1 cellular context compared by ENCODE assay signal in genomic region chr18:74976331-74976909, GRCh38.
A peak's percentile ranks its signal among the peaks of the same experiment; 100 is the strongest.
TF ChIP-seq lines count a peak whose summit lies in the region.

No MANE protein-coding gene starts in this region.

TF ChIP-seq in HepG2, 621 proteins besides CTCF, POLR2A, EP300 and RAD21 (continued from another document and continues in another):
- TF ChIP-seq ZNF609 (CRISPR knock-in tag; IDR thresholded peaks at IDR 0.05; ENCODE audit: borderline replicate concordance), result peak; percentile 43; the same call in 1 of the 2 replicates
- TF ChIP-seq, protein P1, sequence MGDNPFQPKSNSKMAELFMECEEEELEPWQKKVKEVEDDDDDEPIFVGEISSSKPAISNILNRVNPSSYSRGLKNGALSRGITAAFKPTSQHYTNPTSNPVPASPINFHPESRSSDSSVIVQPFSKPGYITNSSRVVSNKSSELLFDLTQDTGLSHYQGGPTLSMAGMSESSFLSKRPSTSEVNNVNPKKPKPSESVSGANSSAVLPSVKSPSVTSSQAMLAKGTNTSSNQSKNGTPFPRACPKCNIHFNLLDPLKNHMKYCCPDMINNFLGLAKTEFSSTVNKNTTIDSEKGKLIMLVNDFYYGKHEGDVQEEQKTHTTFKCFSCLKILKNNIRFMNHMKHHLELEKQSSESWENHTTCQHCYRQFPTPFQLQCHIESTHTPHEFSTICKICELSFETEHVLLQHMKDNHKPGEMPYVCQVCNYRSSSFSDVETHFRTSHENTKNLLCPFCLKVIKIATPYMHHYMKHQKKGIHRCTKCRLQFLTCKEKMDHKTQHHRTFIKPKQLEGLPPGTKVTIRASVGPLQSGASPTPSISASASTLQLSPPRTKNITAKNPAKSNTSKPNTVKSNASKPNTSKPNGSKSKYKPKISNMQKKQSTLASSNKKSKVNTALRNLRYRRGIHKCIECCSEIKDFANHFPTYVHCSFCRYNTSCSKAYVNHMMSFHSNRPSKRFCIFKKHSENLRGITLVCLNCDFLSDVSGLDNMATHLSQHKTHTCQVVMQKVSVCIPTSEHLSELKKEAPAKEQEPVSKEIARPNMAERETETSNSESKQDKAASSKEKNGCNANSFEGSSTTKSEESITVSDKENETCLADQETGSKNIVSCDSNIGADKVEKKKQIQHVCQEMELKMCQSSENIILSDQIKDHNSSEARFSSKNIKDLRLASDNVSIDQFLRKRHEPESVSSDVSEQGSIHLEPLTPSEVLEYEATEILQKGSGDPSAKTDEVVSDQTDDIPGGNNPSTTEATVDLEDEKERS (CRISPR knock-in tag; IDR thresholded peaks at IDR 0.05), result no peak
- no peak for TF ChIP-seq ZNF264 (CRISPR knock-in tag; IDR thresholded peaks at IDR 0.05)
- no peak for TF ChIP-seq RXRB (CRISPR knock-in tag; IDR thresholded peaks at IDR 0.05; ENCODE audit: borderline replicate concordance)
- TF ChIP-seq NFYB (CRISPR knock-in tag; IDR thresholded peaks at IDR 0.05), result no peak
- TF ChIP-seq NFRKB (IDR thresholded peaks at IDR 0.05), result no peak
- 0 out of 2 replicates have a peak, but pooled peaks have one; percentile 5 for TF ChIP-seq HDAC1 (CRISPR knock-in tag; IDR thresholded peaks at IDR 0.05)
- TF ChIP-seq SP4 (CRISPR knock-in tag; IDR thresholded peaks at IDR 0.05), result no peak
- peak; percentile 40; the same call in 1 of the 2 replicates for TF ChIP-seq MEIS2 (CRISPR knock-in tag; IDR thresholded peaks at IDR 0.05)
- TF ChIP-seq ZNF672 (CRISPR knock-in tag; IDR thresholded peaks at IDR 0.05), result no peak
- no peak for TF ChIP-seq ZNF331 (CRISPR knock-in tag; IDR thresholded peaks at IDR 0.05)
- no peak for TF ChIP-seq FIP1L1 (IDR thresholded peaks at IDR 0.05; ENCODE audit: borderline replicate concordance, insufficient read depth, low read depth, low read length)
- TF ChIP-seq ZNF891 (CRISPR knock-in tag; IDR thresholded peaks at IDR 0.05), result no peak
- TF ChIP-seq ZNF720 (CRISPR knock-in tag; IDR thresholded peaks at IDR 0.05), result no peak
- TF ChIP-seq ZBTB38 (CRISPR knock-in tag; IDR thresholded peaks at IDR 0.05), result no peak
- TF ChIP-seq CENPX (CRISPR knock-in tag; IDR thresholded peaks at IDR 0.05), result no peak
- peak; percentile 96 for TF ChIP-seq GFI1 (CRISPR knock-in tag; IDR thresholded peaks at IDR 0.05; ENCODE audit: borderline replicate concordance)
- no peak for TF ChIP-seq KDM6A (CRISPR knock-in tag; IDR thresholded peaks at IDR 0.05; ENCODE audit: low read depth)
- 0 out of 2 replicates have a peak, but pooled peaks have one; percentile 15 for TF ChIP-seq POGZ (CRISPR knock-in tag; IDR thresholded peaks at IDR 0.05)
- TF ChIP-seq, protein P2, sequence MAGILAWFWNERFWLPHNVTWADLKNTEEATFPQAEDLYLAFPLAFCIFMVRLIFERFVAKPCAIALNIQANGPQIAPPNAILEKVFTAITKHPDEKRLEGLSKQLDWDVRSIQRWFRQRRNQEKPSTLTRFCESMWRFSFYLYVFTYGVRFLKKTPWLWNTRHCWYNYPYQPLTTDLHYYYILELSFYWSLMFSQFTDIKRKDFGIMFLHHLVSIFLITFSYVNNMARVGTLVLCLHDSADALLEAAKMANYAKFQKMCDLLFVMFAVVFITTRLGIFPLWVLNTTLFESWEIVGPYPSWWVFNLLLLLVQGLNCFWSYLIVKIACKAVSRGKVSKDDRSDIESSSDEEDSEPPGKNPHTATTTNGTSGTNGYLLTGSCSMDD (CRISPR knock-in tag; IDR thresholded peaks at IDR 0.05), result no peak
- peak; percentile 46; the same call in 1 of the 2 replicates for TF ChIP-seq FOXA3 (CRISPR knock-in tag; IDR thresholded peaks at IDR 0.05)
- no peak for TF ChIP-seq ZSCAN20 (CRISPR knock-in tag; IDR thresholded peaks at IDR 0.05; ENCODE audit: borderline replicate concordance)
- no peak for TF ChIP-seq PRDM4 (CRISPR knock-in tag; IDR thresholded peaks at IDR 0.05; ENCODE audit: borderline replicate concordance)
- TF ChIP-seq ZNF549 (CRISPR knock-in tag; IDR thresholded peaks at IDR 0.05), result no peak
- TF ChIP-seq HNRNPL (IDR thresholded peaks at IDR 0.05; ENCODE audit: low read depth, low read length), result no peak
- no peak for TF ChIP-seq BRCA1 (CRISPR knock-in tag; IDR thresholded peaks at IDR 0.05)
- no peak for TF ChIP-seq ZNF274 (CRISPR knock-in tag; IDR thresholded peaks at IDR 0.05)
- 0 out of 2 replicates have a peak, but pooled peaks have one; percentile 19 for TF ChIP-seq SALL1 (CRISPR knock-in tag; IDR thresholded peaks at IDR 0.05)
- TF ChIP-seq HNF4A (CRISPR knock-in tag; IDR thresholded peaks at IDR 0.05), result 0 out of 2 replicates have a peak, but pooled peaks have one; percentile 16
- no peak for TF ChIP-seq HNRNPK (IDR thresholded peaks at IDR 0.05; ENCODE audit: low read depth, low read length, poor library complexity, severe bottlenecking)
- no peak for TF ChIP-seq ONECUT2 (CRISPR knock-in tag; IDR thresholded peaks at IDR 0.05)
- no peak for TF ChIP-seq FOXJ3 (CRISPR knock-in tag; IDR thresholded peaks at IDR 0.05; ENCODE audit: borderline replicate concordance)
- no peak for TF ChIP-seq AGO1 (IDR thresholded peaks at IDR 0.05; ENCODE audit: low read depth, low read length, poor library complexity, severe bottlenecking)
- no peak for TF ChIP-seq ZNF484 (CRISPR knock-in tag; IDR thresholded peaks at IDR 0.05; ENCODE audit: borderline replicate concordance, low read depth)
- no peak for TF ChIP-seq ZNF281 (CRISPR knock-in tag; IDR thresholded peaks at IDR 0.05; ENCODE audit: borderline replicate concordance)
- TF ChIP-seq, protein P3, sequence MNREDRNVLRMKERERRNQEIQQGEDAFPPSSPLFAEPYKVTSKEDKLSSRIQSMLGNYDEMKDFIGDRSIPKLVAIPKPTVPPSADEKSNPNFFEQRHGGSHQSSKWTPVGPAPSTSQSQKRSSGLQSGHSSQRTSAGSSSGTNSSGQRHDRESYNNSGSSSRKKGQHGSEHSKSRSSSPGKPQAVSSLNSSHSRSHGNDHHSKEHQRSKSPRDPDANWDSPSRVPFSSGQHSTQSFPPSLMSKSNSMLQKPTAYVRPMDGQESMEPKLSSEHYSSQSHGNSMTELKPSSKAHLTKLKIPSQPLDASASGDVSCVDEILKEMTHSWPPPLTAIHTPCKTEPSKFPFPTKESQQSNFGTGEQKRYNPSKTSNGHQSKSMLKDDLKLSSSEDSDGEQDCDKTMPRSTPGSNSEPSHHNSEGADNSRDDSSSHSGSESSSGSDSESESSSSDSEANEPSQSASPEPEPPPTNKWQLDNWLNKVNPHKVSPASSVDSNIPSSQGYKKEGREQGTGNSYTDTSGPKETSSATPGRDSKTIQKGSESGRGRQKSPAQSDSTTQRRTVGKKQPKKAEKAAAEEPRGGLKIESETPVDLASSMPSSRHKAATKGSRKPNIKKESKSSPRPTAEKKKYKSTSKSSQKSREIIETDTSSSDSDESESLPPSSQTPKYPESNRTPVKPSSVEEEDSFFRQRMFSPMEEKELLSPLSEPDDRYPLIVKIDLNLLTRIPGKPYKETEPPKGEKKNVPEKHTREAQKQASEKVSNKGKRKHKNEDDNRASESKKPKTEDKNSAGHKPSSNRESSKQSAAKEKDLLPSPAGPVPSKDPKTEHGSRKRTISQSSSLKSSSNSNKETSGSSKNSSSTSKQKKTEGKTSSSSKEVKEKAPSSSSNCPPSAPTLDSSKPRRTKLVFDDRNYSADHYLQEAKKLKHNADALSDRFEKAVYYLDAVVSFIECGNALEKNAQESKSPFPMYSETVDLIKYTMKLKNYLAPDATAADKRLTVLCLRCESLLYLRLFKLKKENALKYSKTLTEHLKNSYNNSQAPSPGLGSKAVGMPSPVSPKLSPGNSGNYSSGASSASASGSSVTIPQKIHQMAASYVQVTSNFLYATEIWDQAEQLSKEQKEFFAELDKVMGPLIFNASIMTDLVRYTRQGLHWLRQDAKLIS (CRISPR knock-in tag; IDR thresholded peaks at IDR 0.05), result no peak
- TF ChIP-seq KAT2B (IDR thresholded peaks at IDR 0.05; ENCODE audit: borderline replicate concordance, low read depth, low read length), result no peak
- no peak for TF ChIP-seq PHF8 (CRISPR knock-in tag; IDR thresholded peaks at IDR 0.05)
- no peak for TF ChIP-seq SMYD3 (CRISPR knock-in tag; IDR thresholded peaks at IDR 0.05)
- TF ChIP-seq, protein P4, sequence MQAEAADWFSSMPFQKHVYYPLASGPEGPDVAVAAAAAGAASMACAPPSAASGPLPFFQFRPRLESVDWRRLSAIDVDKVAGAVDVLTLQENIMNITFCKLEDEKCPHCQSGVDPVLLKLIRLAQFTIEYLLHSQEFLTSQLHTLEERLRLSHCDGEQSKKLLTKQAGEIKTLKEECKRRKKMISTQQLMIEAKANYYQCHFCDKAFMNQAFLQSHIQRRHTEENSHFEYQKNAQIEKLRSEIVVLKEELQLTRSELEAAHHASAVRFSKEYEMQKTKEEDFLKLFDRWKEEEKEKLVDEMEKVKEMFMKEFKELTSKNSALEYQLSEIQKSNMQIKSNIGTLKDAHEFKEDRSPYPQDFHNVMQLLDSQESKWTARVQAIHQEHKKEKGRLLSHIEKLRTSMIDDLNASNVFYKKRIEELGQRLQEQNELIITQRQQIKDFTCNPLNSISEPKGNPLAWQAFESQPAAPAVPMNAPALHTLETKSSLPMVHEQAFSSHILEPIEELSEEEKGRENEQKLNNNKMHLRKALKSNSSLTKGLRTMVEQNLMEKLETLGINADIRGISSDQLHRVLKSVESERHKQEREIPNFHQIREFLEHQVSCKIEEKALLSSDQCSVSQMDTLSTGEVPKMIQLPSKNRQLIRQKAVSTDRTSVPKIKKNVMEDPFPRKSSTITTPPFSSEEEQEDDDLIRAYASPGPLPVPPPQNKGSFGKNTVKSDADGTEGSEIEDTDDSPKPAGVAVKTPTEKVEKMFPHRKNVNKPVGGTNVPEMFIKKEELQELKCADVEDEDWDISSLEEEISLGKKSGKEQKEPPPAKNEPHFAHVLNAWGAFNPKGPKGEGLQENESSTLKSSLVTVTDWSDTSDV (CRISPR knock-in tag; IDR thresholded peaks at IDR 0.05), result no peak
- TF ChIP-seq, protein P5, sequence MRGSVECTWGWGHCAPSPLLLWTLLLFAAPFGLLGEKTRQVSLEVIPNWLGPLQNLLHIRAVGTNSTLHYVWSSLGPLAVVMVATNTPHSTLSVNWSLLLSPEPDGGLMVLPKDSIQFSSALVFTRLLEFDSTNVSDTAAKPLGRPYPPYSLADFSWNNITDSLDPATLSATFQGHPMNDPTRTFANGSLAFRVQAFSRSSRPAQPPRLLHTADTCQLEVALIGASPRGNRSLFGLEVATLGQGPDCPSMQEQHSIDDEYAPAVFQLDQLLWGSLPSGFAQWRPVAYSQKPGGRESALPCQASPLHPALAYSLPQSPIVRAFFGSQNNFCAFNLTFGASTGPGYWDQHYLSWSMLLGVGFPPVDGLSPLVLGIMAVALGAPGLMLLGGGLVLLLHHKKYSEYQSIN (CRISPR knock-in tag; IDR thresholded peaks at IDR 0.05; ENCODE audit: borderline replicate concordance), result no peak
